Comparison of ENCODE assay signal across 31 cellular contexts in the genomic region with DNA sequence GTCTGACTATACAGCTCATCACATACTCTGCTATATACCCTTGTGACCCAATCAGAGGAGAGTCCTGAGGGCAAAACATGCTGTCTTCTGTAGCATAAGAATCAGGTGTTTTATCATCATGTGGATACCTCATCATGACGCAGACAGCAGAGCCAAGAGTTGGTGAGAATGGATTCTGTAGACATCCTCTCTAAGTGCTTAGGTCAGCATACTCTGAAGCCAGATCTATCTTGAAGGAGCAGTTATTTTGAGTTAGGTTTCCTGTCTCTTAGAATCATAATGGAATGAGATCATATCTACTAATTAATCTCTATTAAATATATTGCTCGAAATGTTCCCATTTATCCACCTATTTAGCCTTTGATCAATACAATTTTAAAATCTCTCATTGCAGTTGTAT.
"Had no signal": no experiment of that assay in that cellular context is flagged by ENCODE, and none has a peak within 500 bp of the region (broad histone marks: within the 10 kb centered on the region; RNA-seq: fewer than 3 reads in every experiment).

No MANE protein-coding gene starts in this region.

- H3K36me3 Mint-ChIP-seq: activated naive CD8-positive, alpha-beta T cell had no signal

- H3K27me3 ChIP-seq: body of pancreas, esophagus squamous epithelium had no signal

- FAIRE-seq: colon, frontal cortex had no signal

- H3K9me3 ChIP-seq: body of pancreas, esophagus squamous epithelium had no signal

- H3K4me3 ChIP-seq: body of pancreas, esophagus squamous epithelium had no signal

- ATAC-seq: activated CD4-positive, CD25-positive, alpha-beta regulatory T cell treated with anti-CD3 and anti-CD28 coated beads, Interleukin-2, amount 50 U/mL, for 24 hours; activated CD8-positive, alpha-beta T cell treated with anti-CD3 and anti-CD28 coated beads for 36 hours; activated T-cell treated with anti-CD3 and anti-CD28 coated beads, Interleukin-2, amount 50 U/mL, for 4 hours; activated T-helper 17 cell treated with anti-CD3 and anti-CD28 coated beads, Interleukin-2, amount 50 U/mL, for 72 hours; body of pancreas; effector memory CD8-positive, alpha-beta T cell; T-helper 17 cell had no signal

- DNase-seq: activated B cell treated with CpG ODN at 0.5 μM for 24 hours; activated CD4-positive, alpha-beta T cell treated with anti-CD3 and anti-CD28 coated beads for 48 hours; activated CD4-positive, alpha-beta T cell treated with anti-CD3 and anti-CD28 coated beads, Interleukin-2, amount 50 U/mL, for 1 hour; activated CD4-positive, alpha-beta T cell treated with anti-CD3 and anti-CD28 coated beads, Interleukin-2, amount 50 U/mL, for 48 hours; activated CD8-positive, alpha-beta memory T cell treated with anti-CD3 and anti-CD28 coated beads for 24 hours; activated CD8-positive, alpha-beta T cell treated with anti-CD3 and anti-CD28 coated beads for 36 hours; activated effector memory CD4-positive, alpha-beta T cell treated with Interleukin-2 at 50 U/mL for 16 hours; activated gamma-delta T cell treated with Interleukin-2 at 50 U/mL for 16 hours; activated naive CD4-positive, alpha-beta T cell treated with anti-CD3 and anti-CD28 coated beads, Interleukin-2, amount 50 U/mL, for 16 hours; activated naive CD4-positive, alpha-beta T cell treated with Interleukin-2 at 50 U/mL for 16 hours; activated T-cell treated with anti-CD3 and anti-CD28 coated beads, Interleukin-2, amount 50 U/mL, for 4 hours; amniotic stem cell; aorta; body of pancreas; caudate nucleus; cortex of kidney; dermis blood vessel endothelial cell; effector CD4-positive, alpha-beta T cell; effector memory CD8-positive, alpha-beta T cell; esophagus squamous epithelium; head of caudate nucleus; T-helper 17 cell; T1000; WERI-Rb-1 had no signal

- H3K4me1 Mint-ChIP-seq: activated B cell treated with CpG ODN at 0.5 μM for 24 hours; activated T-helper 17 cell treated with anti-CD3 and anti-CD28 coated beads, Interleukin-2, amount 50 U/mL, for 72 hours; T-helper 17 cell had no signal

- H3K9me3 Mint-ChIP-seq: activated B cell treated with CpG ODN at 0.5 μM for 24 hours; activated CD8-positive, alpha-beta T cell treated with anti-CD3 and anti-CD28 coated beads for 36 hours; T-helper 2 cell treated with Interferon-gamma antibody and Interleukin-4, amounts not matched to agents 5 μg/mL and 100 μg/mL, for 36 hours had no signal

- H3K4me3 Mint-ChIP-seq: activated B cell treated with CpG ODN at 0.5 μM for 24 hours; activated CD8-positive, alpha-beta T cell treated with anti-CD3 and anti-CD28 coated beads for 36 hours; activated naive CD8-positive, alpha-beta T cell; activated T-cell treated with anti-CD3 and anti-CD28 coated beads, Interleukin-2, amount 50 U/mL, for 4 hours; activated T-helper 17 cell treated with anti-CD3 and anti-CD28 coated beads, Interleukin-2, amount 50 U/mL, for 72 hours; effector memory CD8-positive, alpha-beta T cell; T-helper 17 cell; T-helper 2 cell treated with Interferon-gamma antibody and Interleukin-4, amounts not matched to agents 5 μg/mL and 100 μg/mL, for 36 hours had no signal

- H3K27me3 Mint-ChIP-seq: activated B cell treated with CpG ODN at 0.5 μM for 24 hours; activated CD8-positive, alpha-beta T cell treated with anti-CD3 and anti-CD28 coated beads for 36 hours; activated naive CD8-positive, alpha-beta T cell; activated T-helper 17 cell treated with anti-CD3 and anti-CD28 coated beads, Interleukin-2, amount 50 U/mL, for 72 hours; effector memory CD8-positive, alpha-beta T cell; T-helper 17 cell had no signal

- H3K4me1 ChIP-seq: body of pancreas, esophagus squamous epithelium had no signal

- H3K36me3 ChIP-seq: esophagus squamous epithelium, WERI-Rb-1 had no signal

- H3K27ac Mint-ChIP-seq: activated B cell treated with CpG ODN at 0.5 μM for 24 hours; activated CD8-positive, alpha-beta T cell treated with anti-CD3 and anti-CD28 coated beads for 36 hours; activated naive CD8-positive, alpha-beta T cell; activated T-helper 17 cell treated with anti-CD3 and anti-CD28 coated beads, Interleukin-2, amount 50 U/mL, for 72 hours; effector memory CD8-positive, alpha-beta T cell; T-helper 17 cell; T-helper 2 cell treated with Interferon-gamma antibody and Interleukin-4, amounts not matched to agents 5 μg/mL and 100 μg/mL, for 36 hours had no signal

- H3K27ac ChIP-seq: body of pancreas, epithelial cell of prostate, esophagus squamous epithelium, WERI-Rb-1 had no signal
